9 cellular contexts compared by ENCODE assay signal in the genomic region with DNA sequence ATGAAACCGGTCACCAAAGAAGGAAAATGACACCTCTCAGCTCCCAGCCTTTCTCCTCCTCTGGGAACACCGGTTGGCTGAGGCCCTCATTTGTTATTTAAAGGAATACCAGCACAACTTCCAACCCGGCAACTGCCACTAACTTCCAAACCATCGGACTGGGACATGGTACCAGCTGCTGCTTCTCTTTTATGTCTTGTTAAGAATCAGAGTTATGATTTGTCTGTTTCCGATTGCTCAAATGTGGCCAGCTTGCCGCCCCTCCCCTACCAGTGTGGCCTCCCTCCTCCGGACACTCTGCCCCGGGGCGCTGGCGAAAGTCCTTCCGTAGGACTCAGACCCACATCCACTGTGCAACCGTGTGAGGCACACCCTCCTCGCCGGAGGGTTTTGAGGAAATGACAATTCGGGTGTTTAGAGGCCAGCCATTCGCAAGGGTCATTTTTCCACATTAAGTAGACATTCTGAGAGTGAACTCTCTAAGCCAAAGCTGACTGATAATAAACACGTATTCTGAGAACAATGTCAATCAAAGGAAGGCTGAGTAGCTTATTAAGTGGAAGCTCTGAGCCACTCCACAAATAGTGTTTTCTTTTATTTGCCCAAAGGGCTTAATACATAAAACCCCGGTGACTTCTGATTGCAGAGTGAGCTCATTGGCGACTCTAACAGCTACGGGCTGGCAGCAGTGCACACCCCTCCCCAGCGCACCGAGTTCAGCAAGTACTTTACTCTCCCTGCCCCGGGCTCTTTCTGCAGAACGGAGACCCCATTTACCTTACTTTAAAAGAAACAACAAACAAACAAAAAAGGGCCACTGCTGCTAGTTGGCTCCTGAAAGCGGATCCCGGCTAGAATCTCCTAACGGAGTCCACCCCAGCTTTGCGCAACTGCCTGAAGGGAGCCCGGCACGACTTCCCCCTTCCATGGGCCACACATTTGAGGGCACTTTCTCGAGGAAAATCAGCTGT. TPM values are rescaled to one million over a fixed set of nuclear protein-coding genes. Genes with fewer than 3 reads are reported as not detected.
DNase-seq lines count a peak whose midpoint lies in the region; ATAC-seq and TF ChIP-seq lines count a peak whose summit lies in the region.
"Had no signal": no experiment of that assay in that cellular context is flagged by ENCODE, and none has a peak within 500 bp of the region (broad histone marks: within the 10 kb centered on the region; RNA-seq: fewer than 3 reads in every experiment).

No MANE protein-coding gene starts in this region.

- H3K27ac ChIP-seq in body of pancreas (peak overlapping the region; percentile 74 to 97 (median 88)), tibial artery (peak overlapping the region; percentile 66 to 81)

- peak; percentile 38 to 76 (median 70) for TF ChIP-seq POLR2A in body of pancreas (IDR thresholded peaks at IDR 0.05)

- H3K27me3 ChIP-seq in body of pancreas (no peaks in the 10 kb centered on the region), tibial artery (peaks cover 0 to 3% of the 10 kb centered on the region in 2 donors)

- 3 to 5% methylated on average over 30 to 31 of the region's 31 CpGs for WGBS in body of pancreas, 2 donors

- intact Hi-C loops in body of pancreas (cut with DNase I) (no loop called here), tibial artery (cut with DNase I; ENCODE audit: low total_unique reads) (loop anchor here (5.0 kb wide), 1 partner anchor 34 kb away; no protein-coding TSS in a partner anchor)

- H3K27me3 Mint-ChIP-seq in effector memory CD8-positive, alpha-beta T cell: peaks cover 62 to 73% of the 10 kb centered on the region in 2 donors

- H3K4me3 ChIP-seq in body of pancreas (no peak overlapping the region), tibial artery (peak overlapping the region; percentile 38 to 44)

- no peak overlapping the region for H3K27ac Mint-ChIP-seq in effector memory CD8-positive, alpha-beta T cell
- H3K27ac Mint-ChIP-seq: activated naive CD4-positive, alpha-beta T cell treated with anti-CD3 and anti-CD28 coated beads, Interleukin-2, amount 50 U/mL, for 24 hours had no signal

- peaks cover 3 to 8% of the 10 kb centered on the region in 2 donors for H3K4me1 Mint-ChIP-seq in effector memory CD8-positive, alpha-beta T cell (ENCODE audit: low read depth in 2 of 2)

- TF ChIP-seq CTCF in body of pancreas (IDR thresholded peaks at IDR 0.05) (no peak), tibial artery (IDR thresholded peaks at IDR 0.05) (no peak)

- H3K36me3 ChIP-seq in body of pancreas (replicated peaks in 1 of 2; ENCODE audit: insufficient read depth in 1 of 2, low read depth in 2 of 2) (no peaks in the 10 kb centered on the region), tibial artery (peaks cover 0 to 2% (median 0%) of the 10 kb centered on the region in 3 donors)

- H3K4me1 ChIP-seq in body of pancreas: peaks cover 70% of the 10 kb centered on the region
- peaks cover 0 to 57% (median 31%) of the 10 kb centered on the region in 4 donors for H3K4me1 ChIP-seq in tibial artery

- H3K36me3 Mint-ChIP-seq in effector memory CD8-positive, alpha-beta T cell (ENCODE audit: insufficient read depth): no peaks in the 10 kb centered on the region
- H3K36me3 Mint-ChIP-seq: activated naive CD4-positive, alpha-beta T cell treated with anti-CD3 and anti-CD28 coated beads, Interleukin-2, amount 50 U/mL, for 24 hours had no signal

- ATAC-seq in body of pancreas: peak; percentile 74
- no peak for ATAC-seq in effector memory CD8-positive, alpha-beta T cell (replicated peaks)
- no peak for ATAC-seq in GM21737 (IDR thresholded peaks at IDR 0.05; ENCODE audit: unreplicated experiment)

- H3K9me3 ChIP-seq in body of pancreas (no peaks in the 10 kb centered on the region), tibial artery (no peaks in the 10 kb centered on the region)

- no peaks in the 10 kb centered on the region for H3K9me3 Mint-ChIP-seq in effector memory CD8-positive, alpha-beta T cell
- H3K9me3 Mint-ChIP-seq: activated naive CD4-positive, alpha-beta T cell treated with anti-CD3 and anti-CD28 coated beads, Interleukin-2, amount 50 U/mL, for 24 hours had no signal

- no peak overlapping the region for H3K4me3 Mint-ChIP-seq in effector memory CD8-positive, alpha-beta T cell
- H3K4me3 Mint-ChIP-seq: activated naive CD4-positive, alpha-beta T cell treated with anti-CD3 and anti-CD28 coated beads, Interleukin-2, amount 50 U/mL, for 24 hours had no signal

- peak; percentile 14 for DNase-seq in NCI-H2227 treated with DMSO at 0.1 percent for 48 hours (lab: John Stamatoyannopoulos, UW)
- no peak for DNase-seq in NCI-H2227 (lab: John Stamatoyannopoulos, UW; ENCODE audit: unreplicated experiment)
- DNase-seq in body of pancreas: peak; percentile 77 to 85 (median 85)
- peak; percentile 7 for DNase-seq in kidney glomerular epithelial cell (lab: John Stamatoyannopoulos, UW)
- DNase-seq in tibial artery: peak; percentile 70 to 81
- DNase-seq in effector memory CD8-positive, alpha-beta T cell: no peak
- no peak for DNase-seq in cerebellar nuclear complex (lab: John Stamatoyannopoulos, UW)

RNA-seq across cellular contexts. Expression of gene RIPK4, which starts 5.4 kb away (rescaled TPM):
- 10 to 100 TPM; 14.5 to 18.1 TPM for total RNA-seq in body of pancreas

Comparison
In these comparisons a context has a peak if more than half of its experiments do, and no peak if none do; other contexts are left out.
1. DNase-seq: peak in NCI-H2227 treated with DMSO at 0.1 percent for 48 hours (single experiment), body of pancreas (4 of 4), kidney glomerular epithelial cell (single experiment) and tibial artery (2 of 2); none in NCI-H2227 (single experiment), effector memory CD8-positive, alpha-beta T cell (0 of 3) and cerebellar nuclear complex (0 of 2).
2. H3K4me3 ChIP-seq: peak in tibial artery (2 of 2); none in body of pancreas (0 of 2).